10 cellular contexts compared by ENCODE assay signal in the genomic region with DNA sequence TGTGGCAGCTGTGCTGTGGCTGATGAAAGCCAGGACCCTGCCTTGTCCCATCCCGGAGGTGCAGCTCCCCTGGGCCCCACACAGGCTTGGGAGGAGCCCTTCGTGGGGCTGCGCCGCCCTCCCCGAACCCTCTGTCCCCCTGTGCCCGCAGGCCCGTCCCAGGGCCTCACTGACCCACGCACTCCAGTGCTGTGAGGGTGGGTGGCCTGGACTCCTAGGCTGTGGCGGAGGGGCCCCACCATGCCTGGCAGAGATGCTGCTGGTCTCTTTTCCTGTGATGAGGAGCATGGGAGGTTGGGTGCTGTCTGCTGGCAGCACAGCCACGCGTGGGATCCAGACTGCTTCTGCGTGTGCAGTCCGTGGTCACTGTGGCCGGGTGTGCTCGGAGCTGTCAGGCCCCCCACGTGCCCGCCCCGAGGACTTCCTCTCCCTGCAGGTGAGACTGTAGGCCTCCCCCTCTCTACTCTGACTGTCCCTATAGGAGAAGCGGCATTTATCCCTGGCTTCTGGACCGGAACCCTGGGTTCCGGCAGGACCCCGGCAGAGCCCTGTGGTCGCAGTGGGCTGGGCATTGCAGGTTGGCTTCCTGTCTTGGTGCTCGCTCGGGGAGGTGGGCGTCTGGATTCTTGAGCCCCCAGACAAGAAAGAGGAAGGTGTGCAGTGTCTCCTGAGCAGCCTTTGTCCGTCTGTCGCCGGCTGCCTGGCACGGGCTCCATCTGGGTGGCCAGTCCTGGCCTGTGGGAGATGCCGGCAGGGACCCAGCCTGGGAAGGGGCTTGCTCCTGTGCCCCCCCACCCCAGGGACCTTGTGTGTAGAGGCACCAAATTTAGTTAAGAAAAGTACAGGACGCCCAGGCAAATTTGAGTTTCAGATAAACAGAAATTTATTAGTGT. TPM values are rescaled to one million over a fixed set of nuclear protein-coding genes. Genes with fewer than 3 reads are reported as not detected.
DNase-seq lines count a peak whose midpoint lies in the region; ATAC-seq and TF ChIP-seq lines count a peak whose summit lies in the region.
"Had no signal": no experiment of that assay in that cellular context is flagged by ENCODE, and none has a peak within 500 bp of the region (broad histone marks: within the 10 kb centered on the region; RNA-seq: fewer than 3 reads in every experiment).

No MANE protein-coding gene starts in this region.

- TF ChIP-seq CTCF in AG10803 (conservative IDR thresholded peaks at IDR 0.05; ENCODE audit: low read length) (no peak), mammary epithelial cell (conservative IDR thresholded peaks at IDR 0.05 in 1 of 2, IDR thresholded peaks at IDR 0.05 in 1 of 2; ENCODE audit: extremely low read depth in 1 of 2, insufficient read depth in 1 of 2, low read depth in 1 of 2, low read length in 2 of 2) (no peak)

- ATAC-seq in naive thymus-derived CD4-positive, alpha-beta T cell, result peak; percentile 25
- ATAC-seq in aorta (ENCODE audit: low FRiP score) (no peak), HG03571 (IDR thresholded peaks at IDR 0.05; ENCODE audit: unreplicated experiment) (no peak), GM19397 (IDR thresholded peaks at IDR 0.05; ENCODE audit: unreplicated experiment) (no peak)

- POLR2A ChIA-PET in naive thymus-derived CD4-positive, alpha-beta T cell (lab: Charles Lee), result interaction anchor here (1.0 to 1.3 kb wide), 2 partner anchors 18 to 70 kb away, joined by 3 read pairs; no protein-coding TSS in a partner anchor

- peaks cover 13 to 40% (median 24%) of the 10 kb centered on the region in 7 donors for H3K4me1 Mint-ChIP-seq in naive thymus-derived CD4-positive, alpha-beta T cell

- no peaks in the 10 kb centered on the region for H4K20me1 ChIP-seq in mammary epithelial cell (ENCODE audit: insufficient read depth, low read length)

- no peaks in the 10 kb centered on the region for H3K27me3 Mint-ChIP-seq in naive thymus-derived CD4-positive, alpha-beta T cell

- no peak overlapping the region for H2AFZ ChIP-seq in mammary epithelial cell (ENCODE audit: low read depth, low read length)

- DNase-seq in AG10803 (ENCODE audit: low read depth) (no peak), mammary epithelial cell (no peak), aorta (no peak), NCI-H1694 (lab: John Stamatoyannopoulos, UW) (no peak)
- no peak for DNase-seq in naive thymus-derived CD4-positive, alpha-beta T cell
- DNase-seq: colonic mucosa had no signal

- H3K4me3 ChIP-seq in AG10803 (ENCODE audit: low read length) (peak overlapping the region; percentile 80), HUES6 (ENCODE audit: low read depth, low read length) (peak overlapping the region; percentile 85; the same call in 1 of the 2 replicates), mammary epithelial cell (replicated peaks in 1 of 3; ENCODE audit: insufficient read depth in 1 of 3, low read depth in 2 of 3, low read length in 3 of 3) (peak overlapping the region in 2 of 3 experiments; percentile 77 to 79), aorta (ENCODE audit: low read length in 2 of 2) (no peak overlapping the region)
- no peak overlapping the region for H3K4me3 ChIP-seq in naive thymus-derived CD4-positive, alpha-beta T cell (ENCODE audit: low read length)

- 51% methylated on average over 26 of the region's 32 CpGs for WGBS in mammary epithelial cell (ENCODE audit: low coverage, missing lambda C conversion rate)
- 53 to 63% methylated on average over 32 of the region's 32 CpGs for WGBS in aorta, 2 donors

- intact Hi-C loops in mammary epithelial cell (cut with micrococcal nuclease), result no loop called here
- intact Hi-C loops in naive thymus-derived CD4-positive, alpha-beta T cell (cut with micrococcal nuclease), result no loop called here
- intact Hi-C loops in aorta (cut with DNase I), result no loop called here

- H3K9ac ChIP-seq in HUES6 (ENCODE audit: low read length) (no peak overlapping the region), mammary epithelial cell (ENCODE audit: insufficient read depth, low read length) (no peak overlapping the region)

- CTCF ChIA-PET in mammary epithelial cell (lab: Charles Lee; ENCODE audit: low non-redundant PET), result no interaction called here
- CTCF ChIA-PET in naive thymus-derived CD4-positive, alpha-beta T cell (lab: Charles Lee), result no interaction called here

- H3K79me2 ChIP-seq in mammary epithelial cell (ENCODE audit: insufficient read depth, low read length), result peaks cover 71% of the 10 kb centered on the region

- H3K9me3 ChIP-seq in HUES6 (ENCODE audit: control insufficient read depth, insufficient read depth, low read depth, low read length) (no peaks in the 10 kb centered on the region; the same call in 1 of the 2 replicates), mammary epithelial cell (replicated peaks; ENCODE audit: insufficient read depth, low read length) (no peaks in the 10 kb centered on the region), aorta (ENCODE audit: control insufficient read depth, low read length) (no peaks in the 10 kb centered on the region)
- no peaks in the 10 kb centered on the region for H3K9me3 ChIP-seq in naive thymus-derived CD4-positive, alpha-beta T cell (ENCODE audit: control insufficient read depth in 2 of 3, low read length in 3 of 3)
- H3K9me3 ChIP-seq: colonic mucosa had no signal

- H3K4me1 ChIP-seq in HUES6 (ENCODE audit: control insufficient read depth, insufficient read depth, low read length), result peaks cover 25% of the 10 kb centered on the region
- peaks cover 27% of the 10 kb centered on the region for H3K4me1 ChIP-seq in mammary epithelial cell (ENCODE audit: insufficient read depth, low read length)
- peaks cover 17 to 18% of the 10 kb centered on the region in 2 donors for H3K4me1 ChIP-seq in naive thymus-derived CD4-positive, alpha-beta T cell (ENCODE audit: control insufficient read depth in 2 of 2, insufficient read depth in 2 of 2, low read length in 2 of 2)
- H3K4me1 ChIP-seq in aorta (ENCODE audit: control insufficient read depth in 1 of 2, insufficient read depth in 2 of 2, low read length in 2 of 2), result no peaks in the 10 kb centered on the region

- BruUV-seq in mammary epithelial cell (replicated peaks; lab: Mats Ljungman, UMichigan), result no TSS peak

- peaks cover 19% of the 10 kb centered on the region for H3K36me3 ChIP-seq in HUES6 (ENCODE audit: control insufficient read depth, insufficient read depth, low read length)
- H3K36me3 ChIP-seq in mammary epithelial cell (ENCODE audit: insufficient read depth, low read length), result no peaks in the 10 kb centered on the region
- H3K36me3 ChIP-seq in naive thymus-derived CD4-positive, alpha-beta T cell (ENCODE audit: control insufficient read depth in 2 of 3, insufficient read depth in 3 of 3, low read length in 3 of 3), result peaks cover 0 to 16% (median 0%) of the 10 kb centered on the region in 3 experiments
- no peaks in the 10 kb centered on the region for H3K36me3 ChIP-seq in aorta (ENCODE audit: control insufficient read depth in 1 of 2, insufficient read depth in 2 of 2, low read length in 1 of 2)
- H3K36me3 ChIP-seq: colonic mucosa had no signal

- peak overlapping the region; percentile 56 to 93 (median 83) for H3K4me3 Mint-ChIP-seq in naive thymus-derived CD4-positive, alpha-beta T cell

- peaks cover 0 to 2% (median 0%) of the 10 kb centered on the region in 11 donors for H3K9me3 Mint-ChIP-seq in naive thymus-derived CD4-positive, alpha-beta T cell

- H3K27me3 ChIP-seq in HUES6 (ENCODE audit: control insufficient read depth, insufficient read depth, low read length) (peaks cover 5% of the 10 kb centered on the region; the same call in 1 of the 2 replicates), mammary epithelial cell (ENCODE audit: insufficient read depth, low read length) (no peaks in the 10 kb centered on the region), aorta (ENCODE audit: control insufficient read depth in 1 of 2, insufficient read depth in 2 of 2, low read length in 1 of 2) (no peaks in the 10 kb centered on the region)
- H3K27me3 ChIP-seq in naive thymus-derived CD4-positive, alpha-beta T cell (ENCODE audit: control insufficient read depth in 2 of 2, insufficient read depth in 2 of 2, low read length in 2 of 2), result no peaks in the 10 kb centered on the region
- H3K27me3 ChIP-seq: colonic mucosa had no signal

- dilution Hi-C loops in mammary epithelial cell (cut with HindIII; ENCODE audit: low sequenced_read_pairs), result no loop called here

- in situ Hi-C loops in mammary epithelial cell (cut with MboI; ENCODE audit: low sequenced_read_pairs in 2 of 2), result no loop called here

- H3K27ac ChIP-seq in HUES6 (ENCODE audit: low read depth, low read length), result no peak overlapping the region
- H3K27ac ChIP-seq in mammary epithelial cell (ENCODE audit: insufficient read depth, low read depth, low read length), result no peak overlapping the region
- H3K27ac ChIP-seq in naive thymus-derived CD4-positive, alpha-beta T cell (ENCODE audit: low read depth, low read length), result peak overlapping the region; percentile 71
- H3K27ac ChIP-seq in aorta (ENCODE audit: low read depth in 1 of 2, low read length in 2 of 2), result peak overlapping the region in 1 of 2 donors; percentile 16
- H3K27ac ChIP-seq: colonic mucosa had no signal

- peaks cover 0 to 11% (median 6%) of the 10 kb centered on the region in 5 donors for H3K36me3 Mint-ChIP-seq in naive thymus-derived CD4-positive, alpha-beta T cell

- H3K4me2 ChIP-seq in mammary epithelial cell (ENCODE audit: insufficient read depth, low read depth, low read length), result peak overlapping the region; percentile 97

- H3K27ac Mint-ChIP-seq in naive thymus-derived CD4-positive, alpha-beta T cell, result peak overlapping the region in 8 of 9 donors; percentile 67 to 94 (median 86)

RNA-seq across cellular contexts. Expression of gene MTA1, which starts 2.3 kb away (rescaled TPM):
- total RNA-seq in mammary epithelial cell, result 100 to 1,000 TPM in 1 of 2 donors, 10 to 100 TPM in 1; 52.3 to 120 TPM
- polyA plus RNA-seq in mammary epithelial cell, result 50.7 TPM
- polyA minus RNA-seq in mammary epithelial cell, result 54.0 TPM
- 100 to 1,000 TPM; 117 to 132 (median 125) TPM for total RNA-seq in naive thymus-derived CD4-positive, alpha-beta T cell
- polyA plus RNA-seq in naive thymus-derived CD4-positive, alpha-beta T cell, result 1 to 10 TPM; 2.8 to 5.2 TPM
- total RNA-seq in aorta, result 100 to 1,000 TPM in 1 of 2 donors, 10 to 100 TPM in 1; 71.5 to 111 TPM
- polyA plus RNA-seq in aorta, result 10 to 100 TPM; 16.9 to 85.4 TPM

RNA-seq across cellular contexts. Expression of gene TEX22, which starts 23.6 kb away (rescaled TPM):
- total RNA-seq in mammary epithelial cell (1 to 10 TPM in 1 of 2 donors, under 1 TPM in 1; 0.17 to 2.3 TPM), aorta (1 to 10 TPM; 1.2 to 2.1 TPM)
- polyA plus RNA-seq in mammary epithelial cell (0.02 TPM), aorta (under 1 TPM; 0.18 to 0.38 TPM)
- not detected for polyA minus RNA-seq in mammary epithelial cell
- 10 to 100 TPM in 1 of 5 experiments, 1 to 10 TPM in 4; 1.4 to 10.5 (median 6.5) TPM for total RNA-seq in naive thymus-derived CD4-positive, alpha-beta T cell
- polyA plus RNA-seq in naive thymus-derived CD4-positive, alpha-beta T cell, result under 1 TPM; 0.21 to 0.25 TPM
- total RNA-seq: RPMI7951 had no signal

RNA-seq across cellular contexts. Expression of gene CRIP2, which starts 52.7 kb away (rescaled TPM):
- total RNA-seq in mammary epithelial cell (100 to 1,000 TPM in 1 of 2 donors, 10 to 100 TPM in 1; 97.7 to 103 TPM), aorta (100 to 1,000 TPM; 267 to 352 TPM)
- polyA plus RNA-seq in mammary epithelial cell (120 TPM), aorta (100 to 1,000 TPM; 432 to 698 TPM)
- 52.5 TPM for polyA minus RNA-seq in mammary epithelial cell
- total RNA-seq in naive thymus-derived CD4-positive, alpha-beta T cell, result 10 to 100 TPM in 2 of 5 experiments, 1 to 10 TPM in 2, under 1 TPM in 1; 0.65 to 55.4 (median 6.6) TPM
- 100 to 1,000 TPM in 1 of 2 donors, 10 to 100 TPM in 1; 69.1 to 180 TPM for polyA plus RNA-seq in naive thymus-derived CD4-positive, alpha-beta T cell

Comparison
In these comparisons a context has a peak if more than half of its experiments do, and no peak if none do; other contexts are left out.
1. H3K4me3 ChIP-seq: peak in AG10803 (single experiment), HUES6 (single experiment) and mammary epithelial cell (2 of 3); none in naive thymus-derived CD4-positive, alpha-beta T cell (single experiment) and aorta (0 of 2).